In genomic region chr22:43970037-43970747, GRCh38 we compare ENCODE assay signal across 20 cellular contexts. TPM values are rescaled to one million over a fixed set of nuclear protein-coding genes. Genes with fewer than 3 reads are reported as not detected.
DNase-seq lines count a peak whose midpoint lies in the region; ATAC-seq, FAIRE-seq and TF ChIP-seq lines count a peak whose summit lies in the region.
"Had no signal": no experiment of that assay in that cellular context is flagged by ENCODE, and none has a peak within 500 bp of the region (broad histone marks: within the 10 kb centered on the region; RNA-seq: fewer than 3 reads in every experiment).

No MANE protein-coding gene starts in this region.

- H4K91ac ChIP-seq in H9 (ENCODE audit: insufficient read length, low read depth, low read length), result no peak overlapping the region

- H4K20me1 ChIP-seq in H9 (ENCODE audit: control insufficient read depth, insufficient read depth, insufficient read length), result no peaks in the 10 kb centered on the region

- no peak overlapping the region for H4K8ac ChIP-seq in H9 (replicated peaks; ENCODE audit: insufficient read length, low read depth, low read length)

- H3K23ac ChIP-seq in H9 (ENCODE audit: insufficient read length, low read depth, low read length), result no peak overlapping the region

- no peak overlapping the region for H3K18ac ChIP-seq in H9 (ENCODE audit: insufficient read length, low read depth, low read length)

- no peak overlapping the region for H3K4me2 ChIP-seq in H9 (ENCODE audit: insufficient read depth, insufficient read length, low read length)
- H3K4me2 ChIP-seq: SK-N-SH had no signal

- WGBS in H9 (ENCODE audit: extremely low coverage, insufficient read length, low lambda C conversion rate), result no CpG with 5 or more reads among the region's 8 CpGs

- no peaks in the 10 kb centered on the region for H3K27me3 Mint-ChIP-seq in H9 (ENCODE audit: low read depth)
- no peaks in the 10 kb centered on the region for H3K27me3 Mint-ChIP-seq in nephron progenitor cell (ENCODE audit: low read depth, poor library complexity)

- H3K4me1 ChIP-seq in H9 (ENCODE audit: insufficient read depth, low read length), result no peaks in the 10 kb centered on the region

- no peaks in the 10 kb centered on the region for H3K79me1 ChIP-seq in H9 (ENCODE audit: insufficient read depth, low read depth, low read length, poor library complexity, severe bottlenecking)

- no peak overlapping the region for H3K4me3 ChIP-seq in NB4 (ENCODE audit: low read depth, low read length)

- H3K56ac ChIP-seq in H9 (ENCODE audit: insufficient read length, low read depth, low read length), result no peak overlapping the region

- H3T11ph ChIP-seq in H9 (ENCODE audit: low read length), result no peak overlapping the region

- no peaks in the 10 kb centered on the region for H3K27me3 ChIP-seq in H9 (ENCODE audit: insufficient read depth, low read length)

- H4K5ac ChIP-seq in H9 (ENCODE audit: insufficient read length, low read depth, low read length), result no peak overlapping the region

- no peaks in the 10 kb centered on the region for H3K79me2 ChIP-seq in H9 (ENCODE audit: insufficient read depth, low read length)

- no peak overlapping the region for H3K27ac ChIP-seq in H9 (ENCODE audit: insufficient read length, low read depth, low read length)

- no peak overlapping the region for H2BK20ac ChIP-seq in H9 (ENCODE audit: low read depth, low read length, poor library complexity, severe bottlenecking)

- TF ChIP-seq POLR2A in NB4 (IDR thresholded peaks at IDR 0.05; ENCODE audit: extremely low read depth, insufficient read length) (no peak), erythroblast (IDR thresholded peaks at IDR 0.05; ENCODE audit: low read length) (peak; percentile 8), GM12892 (IDR thresholded peaks at IDR 0.05; ENCODE audit: low read depth, low read length) (no peak)

- no peak overlapping the region for H2BK5ac ChIP-seq in H9 (ENCODE audit: insufficient read length, low read length)

- H3K4ac ChIP-seq in H9 (ENCODE audit: low read depth, low read length), result no peak overlapping the region

- no peak overlapping the region for H2AFZ ChIP-seq in H9 (ENCODE audit: low read length)

- H3K4me3 Mint-ChIP-seq in H9 (no peak overlapping the region), nephron progenitor cell (no peak overlapping the region)

- peak overlapping the region in 2 of 3 experiments; percentile 23 to 40; a peak in 1 of 7 replicates for H3K27ac Mint-ChIP-seq in H9
- H3K27ac Mint-ChIP-seq in nephron progenitor cell, result peak overlapping the region; percentile 70

- H3K9ac ChIP-seq in H9 (ENCODE audit: extremely low read depth, insufficient read length, low read length), result no peak overlapping the region
- H3K9ac ChIP-seq: SK-N-SH had no signal

- no peak overlapping the region for H3K14ac ChIP-seq in H9 (ENCODE audit: insufficient read depth, low read length)

- no peaks in the 10 kb centered on the region for H3K9me3 Mint-ChIP-seq in H9
- no peaks in the 10 kb centered on the region for H3K9me3 Mint-ChIP-seq in nephron progenitor cell

- no peak for TF ChIP-seq CTCF in H9 (conservative IDR thresholded peaks at IDR 0.05)
- no peak for TF ChIP-seq CTCF in NB4 (IDR thresholded peaks at IDR 0.05; ENCODE audit: low read depth, low read length)
- no peak for TF ChIP-seq CTCF in nephron progenitor cell (IDR thresholded peaks at IDR 0.05)

- no peaks in the 10 kb centered on the region for H3K9me3 ChIP-seq in H9 (ENCODE audit: control insufficient read depth, low read depth, low read length)
- H3K9me3 ChIP-seq: SK-N-SH had no signal

- H3K23me2 ChIP-seq in H9 (ENCODE audit: insufficient read length, low read depth, low read length, poor library complexity, severe bottlenecking), result no peaks in the 10 kb centered on the region

- H2BK15ac ChIP-seq in H9 (ENCODE audit: low read depth, low read length), result no peak overlapping the region

- no peak overlapping the region for H2BK12ac ChIP-seq in H9 (ENCODE audit: insufficient read length, low read depth, low read length)

- H2AK5ac ChIP-seq in H9 (ENCODE audit: insufficient read length, low read length), result no peak overlapping the region

- no peak for ATAC-seq in HG03565 (IDR thresholded peaks at IDR 0.05; ENCODE audit: unreplicated experiment)

- peaks cover 35 to 82% (median 68%) of the 10 kb centered on the region in 3 experiments; a peak in 6 of 7 replicates for H3K36me3 Mint-ChIP-seq in H9 (ENCODE audit: insufficient read depth in 1 of 3, low read depth in 3 of 3)
- H3K36me3 Mint-ChIP-seq in nephron progenitor cell (ENCODE audit: low read depth), result peaks cover 46% of the 10 kb centered on the region

- no peak for FAIRE-seq in GM12892 (lab: Jason Lieb, UNC)
- FAIRE-seq: D721Med, GM12891, GM18507, H54 had no signal

- H3K4me1 Mint-ChIP-seq in H9 (no peaks in the 10 kb centered on the region), nephron progenitor cell (no peaks in the 10 kb centered on the region)

- H2BK120ac ChIP-seq in H9 (ENCODE audit: low read depth, low read length, poor library complexity, severe bottlenecking), result no peak overlapping the region

- no peak for DNase-seq in H9
- peak; percentile 12 for DNase-seq in NB4 (ENCODE audit: low read depth)
- peak; percentile 75 to 76 for DNase-seq in erythroblast (lab: John Stamatoyannopoulos, UW)
- DNase-seq in nephron progenitor cell, result no peak
- no peak for DNase-seq in putamen (ENCODE audit: low spot score)
- DNase-seq in GM12892 (ENCODE audit: insufficient read length), result no peak
- DNase-seq: ACHN, C1 segment of cervical spinal cord, NCI-H1105 treated with DMSO at 0.1 percent for 48 hours, NCI-H1694, NCI-H2081 treated with DMSO at 0.1 percent for 48 hours, NCI-H774, OCI-M1, SHP77, SK-N-SH had no signal

RNA-seq across cellular contexts. Expression of gene SAMM50, which starts 14.9 kb away (rescaled TPM):
- total RNA-seq in H9 (2021), result 56.6 and 57.2 TPM in 2 replicates
- polyA plus RNA-seq in GM12892 (2012; ENCODE audit: missing spikeins), result 43.0 TPM

RNA-seq across cellular contexts. Expression of gene PNPLA3, which starts 46.6 kb away (rescaled TPM):
- 16.5 and 17.5 TPM in 2 replicates for total RNA-seq in H9 (2021)
- not detected for polyA plus RNA-seq in GM12892 (2012; ENCODE audit: missing spikeins)

RNA-seq across cellular contexts. Expression of gene PARVB, which starts 53.9 kb away (rescaled TPM):
- 15.6 and 17.2 TPM in 2 replicates for total RNA-seq in H9 (2021)
- 145 TPM for polyA plus RNA-seq in GM12892 (2012; ENCODE audit: missing spikeins)

Comparison
In these comparisons a context has a peak if more than half of its experiments do, and no peak if none do; other contexts are left out.
1. DNase-seq: peak in NB4 (single experiment) and erythroblast (2 of 2); none in H9 (single experiment), nephron progenitor cell (single experiment), putamen (single experiment) and GM12892 (single experiment).